Comparison of ENCODE assay signal across 1 cellular context in the genomic region with DNA sequence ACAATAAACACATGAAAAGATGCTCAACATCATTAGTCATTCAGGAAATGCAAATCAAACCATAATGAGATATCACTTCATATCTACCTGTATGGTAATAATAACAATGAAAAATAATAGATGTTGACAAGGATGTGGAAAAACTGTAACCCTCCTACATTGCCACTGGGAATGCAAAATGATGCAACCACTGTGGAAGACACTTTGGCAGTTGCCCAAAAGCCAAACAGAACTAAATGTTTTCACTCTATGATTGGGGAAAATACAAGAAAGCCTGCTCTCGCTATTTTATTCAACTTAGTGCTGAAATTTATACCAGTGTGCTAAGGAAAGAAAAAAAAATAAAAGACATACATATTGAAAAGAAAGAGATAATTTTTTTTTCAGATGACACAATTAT.
TF ChIP-seq lines count a peak whose summit lies in the region.

No MANE protein-coding gene starts in this region.

TF ChIP-seq in HepG2, 621 proteins besides CTCF, POLR2A, EP300 and RAD21 (continued from another document):
- TF ChIP-seq, protein P1, sequence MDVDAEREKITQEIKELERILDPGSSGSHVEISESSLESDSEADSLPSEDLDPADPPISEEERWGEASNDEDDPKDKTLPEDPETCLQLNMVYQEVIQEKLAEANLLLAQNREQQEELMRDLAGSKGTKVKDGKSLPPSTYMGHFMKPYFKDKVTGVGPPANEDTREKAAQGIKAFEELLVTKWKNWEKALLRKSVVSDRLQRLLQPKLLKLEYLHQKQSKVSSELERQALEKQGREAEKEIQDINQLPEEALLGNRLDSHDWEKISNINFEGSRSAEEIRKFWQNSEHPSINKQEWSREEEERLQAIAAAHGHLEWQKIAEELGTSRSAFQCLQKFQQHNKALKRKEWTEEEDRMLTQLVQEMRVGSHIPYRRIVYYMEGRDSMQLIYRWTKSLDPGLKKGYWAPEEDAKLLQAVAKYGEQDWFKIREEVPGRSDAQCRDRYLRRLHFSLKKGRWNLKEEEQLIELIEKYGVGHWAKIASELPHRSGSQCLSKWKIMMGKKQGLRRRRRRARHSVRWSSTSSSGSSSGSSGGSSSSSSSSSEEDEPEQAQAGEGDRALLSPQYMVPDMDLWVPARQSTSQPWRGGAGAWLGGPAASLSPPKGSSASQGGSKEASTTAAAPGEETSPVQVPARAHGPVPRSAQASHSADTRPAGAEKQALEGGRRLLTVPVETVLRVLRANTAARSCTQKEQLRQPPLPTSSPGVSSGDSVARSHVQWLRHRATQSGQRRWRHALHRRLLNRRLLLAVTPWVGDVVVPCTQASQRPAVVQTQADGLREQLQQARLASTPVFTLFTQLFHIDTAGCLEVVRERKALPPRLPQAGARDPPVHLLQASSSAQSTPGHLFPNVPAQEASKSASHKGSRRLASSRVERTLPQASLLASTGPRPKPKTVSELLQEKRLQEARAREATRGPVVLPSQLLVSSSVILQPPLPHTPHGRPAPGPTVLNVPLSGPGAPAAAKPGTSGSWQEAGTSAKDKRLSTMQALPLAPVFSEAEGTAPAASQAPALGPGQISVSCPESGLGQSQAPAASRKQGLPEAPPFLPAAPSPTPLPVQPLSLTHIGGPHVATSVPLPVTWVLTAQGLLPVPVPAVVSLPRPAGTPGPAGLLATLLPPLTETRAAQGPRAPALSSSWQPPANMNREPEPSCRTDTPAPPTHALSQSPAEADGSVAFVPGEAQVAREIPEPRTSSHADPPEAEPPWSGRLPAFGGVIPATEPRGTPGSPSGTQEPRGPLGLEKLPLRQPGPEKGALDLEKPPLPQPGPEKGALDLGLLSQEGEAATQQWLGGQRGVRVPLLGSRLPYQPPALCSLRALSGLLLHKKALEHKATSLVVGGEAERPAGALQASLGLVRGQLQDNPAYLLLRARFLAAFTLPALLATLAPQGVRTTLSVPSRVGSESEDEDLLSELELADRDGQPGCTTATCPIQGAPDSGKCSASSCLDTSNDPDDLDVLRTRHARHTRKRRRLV (CRISPR knock-in tag; IDR thresholded peaks at IDR 0.05), result no peak
- no peak for TF ChIP-seq ARNTL (CRISPR knock-in tag; IDR thresholded peaks at IDR 0.05)
- no peak for TF ChIP-seq SYNCRIP (IDR thresholded peaks at IDR 0.05; ENCODE audit: insufficient read depth, low read depth, low read length)
- TF ChIP-seq POLR2AphosphoS2 (IDR thresholded peaks at IDR 0.05; ENCODE audit: low read depth, low read length), result no peak
- no peak for TF ChIP-seq KDM5A (IDR thresholded peaks at IDR 0.05; ENCODE audit: borderline replicate concordance, low read length)
- TF ChIP-seq, protein P2, sequence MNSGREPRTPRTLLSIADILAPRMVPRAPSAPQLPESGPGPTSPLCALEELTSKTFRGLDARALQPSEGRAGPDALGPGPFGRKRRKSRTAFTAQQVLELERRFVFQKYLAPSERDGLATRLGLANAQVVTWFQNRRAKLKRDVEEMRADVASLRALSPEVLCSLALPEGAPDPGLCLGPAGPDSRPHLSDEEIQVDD (CRISPR knock-in tag; IDR thresholded peaks at IDR 0.05; ENCODE audit: borderline replicate concordance), result no peak
- TF ChIP-seq, protein P3, sequence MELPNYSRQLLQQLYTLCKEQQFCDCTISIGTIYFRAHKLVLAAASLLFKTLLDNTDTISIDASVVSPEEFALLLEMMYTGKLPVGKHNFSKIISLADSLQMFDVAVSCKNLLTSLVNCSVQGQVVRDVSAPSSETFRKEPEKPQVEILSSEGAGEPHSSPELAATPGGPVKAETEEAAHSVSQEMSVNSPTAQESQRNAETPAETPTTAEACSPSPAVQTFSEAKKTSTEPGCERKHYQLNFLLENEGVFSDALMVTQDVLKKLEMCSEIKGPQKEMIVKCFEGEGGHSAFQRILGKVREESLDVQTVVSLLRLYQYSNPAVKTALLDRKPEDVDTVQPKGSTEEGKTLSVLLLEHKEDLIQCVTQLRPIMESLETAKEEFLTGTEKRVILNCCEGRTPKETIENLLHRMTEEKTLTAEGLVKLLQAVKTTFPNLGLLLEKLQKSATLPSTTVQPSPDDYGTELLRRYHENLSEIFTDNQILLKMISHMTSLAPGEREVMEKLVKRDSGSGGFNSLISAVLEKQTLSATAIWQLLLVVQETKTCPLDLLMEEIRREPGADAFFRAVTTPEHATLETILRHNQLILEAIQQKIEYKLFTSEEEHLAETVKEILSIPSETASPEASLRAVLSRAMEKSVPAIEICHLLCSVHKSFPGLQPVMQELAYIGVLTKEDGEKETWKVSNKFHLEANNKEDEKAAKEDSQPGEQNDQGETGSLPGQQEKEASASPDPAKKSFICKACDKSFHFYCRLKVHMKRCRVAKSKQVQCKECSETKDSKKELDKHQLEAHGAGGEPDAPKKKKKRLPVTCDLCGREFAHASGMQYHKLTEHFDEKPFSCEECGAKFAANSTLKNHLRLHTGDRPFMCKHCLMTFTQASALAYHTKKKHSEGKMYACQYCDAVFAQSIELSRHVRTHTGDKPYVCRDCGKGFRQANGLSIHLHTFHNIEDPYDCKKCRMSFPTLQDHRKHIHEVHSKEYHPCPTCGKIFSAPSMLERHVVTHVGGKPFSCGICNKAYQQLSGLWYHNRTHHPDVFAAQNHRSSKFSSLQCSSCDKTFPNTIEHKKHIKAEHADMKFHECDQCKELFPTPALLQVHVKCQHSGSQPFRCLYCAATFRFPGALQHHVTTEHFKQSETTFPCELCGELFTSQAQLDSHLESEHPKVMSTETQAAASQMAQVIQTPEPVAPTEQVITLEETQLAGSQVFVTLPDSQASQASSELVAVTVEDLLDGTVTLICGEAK (IDR thresholded peaks at IDR 0.05), result no peak
- TF ChIP-seq, protein P3 (CRISPR knock-in tag; IDR thresholded peaks at IDR 0.05), result no peak
- no peak for TF ChIP-seq ZFP62 (CRISPR knock-in tag; IDR thresholded peaks at IDR 0.05)
- no peak for TF ChIP-seq RORA (CRISPR knock-in tag; IDR thresholded peaks at IDR 0.05)
